In genomic region chr11:69691449-69691848, GRCh38 we compare ENCODE assay signal across 23 cellular contexts. TPM values are rescaled to one million over a fixed set of nuclear protein-coding genes. Genes with fewer than 3 reads are reported as not detected.
DNase-seq lines count a peak whose midpoint lies in the region; ATAC-seq and TF ChIP-seq lines count a peak whose summit lies in the region.
"Had no signal": no experiment of that assay in that cellular context is flagged by ENCODE, and none has a peak within 500 bp of the region (broad histone marks: within the 10 kb centered on the region; RNA-seq: fewer than 3 reads in every experiment).

No MANE protein-coding gene starts in this region.

- ATAC-seq in activated T-cell treated with anti-CD3 and anti-CD28 coated beads, Interleukin-2, amount 50 U/mL, for 72 hours (replicated peaks in 1 of 2) = peak; percentile 48 to 50
- ATAC-seq in GM21390 (IDR thresholded peaks at IDR 0.05; ENCODE audit: unreplicated experiment) = no peak
- no peak for ATAC-seq in GM21825 (IDR thresholded peaks at IDR 0.05; ENCODE audit: unreplicated experiment)
- ATAC-seq: stimulated activated effector memory CD8-positive, alpha-beta T cell treated with anti-CD3 and anti-CD28 coated beads, Interleukin-12 subunit alpha, Interleukin-12 subunit beta, amount 100 ng/mL, for 72 hours had no signal

- no peaks in the 10 kb centered on the region for H3K79me2 ChIP-seq in PC-9 (ENCODE audit: low read depth)

- H3K4me2 ChIP-seq in PC-9 = peak overlapping the region; percentile 11

- H2AFZ ChIP-seq in PC-9 = no peak overlapping the region

- no peaks in the 10 kb centered on the region for H3K9me2 ChIP-seq in PC-9 (ENCODE audit: insufficient read depth)

- CTCF ChIA-PET in PC-9 (lab: Charles Lee) = no interaction called here

- H3K27me3 Mint-ChIP-seq in activated T-cell treated with anti-CD3 and anti-CD28 coated beads, Interleukin-2, amount 50 U/mL, for 72 hours (ENCODE audit: low read depth) = peaks cover 48% of the 10 kb centered on the region

- peaks cover 16 to 22% of the 10 kb centered on the region in 2 donors for H3K36me3 Mint-ChIP-seq in activated T-cell treated with anti-CD3 and anti-CD28 coated beads, Interleukin-2, amount 50 U/mL, for 72 hours (ENCODE audit: insufficient read depth in 2 of 2)
- H3K36me3 Mint-ChIP-seq: stimulated activated effector memory CD8-positive, alpha-beta T cell treated with anti-CD3 and anti-CD28 coated beads, Interleukin-12 subunit alpha, Interleukin-12 subunit beta, amount 100 ng/mL, for 72 hours had no signal

- BruUV-seq in PC-9 (replicated peaks; lab: Mats Ljungman, UMichigan) = no TSS peak

- H3K4me3 ChIP-seq in PC-9 (0 out of 2 replicates have a peak overlapping the region, but pooled peaks have one; percentile 1), cardiac fibroblast (replicated peaks in 1 of 2; ENCODE audit: low read depth in 2 of 2, low read length in 2 of 2) (no peak overlapping the region)
- H3K4me3 ChIP-seq: thyroid gland had no signal

- intact Hi-C loops in PC-9 (cut with micrococcal nuclease; ENCODE audit: unreplicated experiment) = no loop called here
- intact Hi-C loops in posterior vena cava (cut with DNase I) = no loop called here

- peak; percentile 40 to 53 for DNase-seq in activated T-cell treated with anti-CD3 and anti-CD28 coated beads, Interleukin-2, amount 50 U/mL, for 72 hours
- DNase-seq in activated T-cell treated with anti-CD3 and anti-CD28 coated beads for 4 hours (no peak), PC-9 (peak in 1 of 2 experiments; percentile 58), cardiac fibroblast (ENCODE audit: low read depth in 2 of 2) (peak; percentile 18 to 58), posterior vena cava (ENCODE audit: low spot score) (peak; percentile 11), NCI-H187 (lab: John Stamatoyannopoulos, UW) (no peak)
- DNase-seq: amniotic stem cell; C1 segment of cervical spinal cord; endodermal cell; foreskin melanocyte; midbrain; NCI-H1694; NCI-H446; stimulated activated CD4-positive, alpha-beta T cell treated with anti-CD3 and anti-CD28 coated beads, Interleukin-12 subunit alpha, Interleukin-12 subunit beta, amount 100 ng/mL, for 4 hours; SW 1271; thyroid gland had no signal

- H3K4me3 Mint-ChIP-seq in activated T-cell treated with anti-CD3 and anti-CD28 coated beads, Interleukin-2, amount 50 U/mL, for 72 hours = peak overlapping the region in 1 of 2 donors; percentile 10
- H3K4me3 Mint-ChIP-seq: activated T-helper 1 cell treated with anti-CD3 and anti-CD28 coated beads, Interleukin-12 subunit alpha, Interleukin-12 subunit beta, Interleukin-2, Interleukin-4 antibody, amounts not matched to agents 30 ng/mL and 10 ng/mL and 1 ng/mL, durations not matched to agents 14 hours and 24 hours and 36 hours; endodermal cell; stimulated activated effector memory CD8-positive, alpha-beta T cell treated with anti-CD3 and anti-CD28 coated beads, Interleukin-12 subunit alpha, Interleukin-12 subunit beta, amount 100 ng/mL, for 72 hours had no signal

- H3K27ac Mint-ChIP-seq in activated T-cell treated with anti-CD3 and anti-CD28 coated beads, Interleukin-2, amount 50 U/mL, for 72 hours = peak overlapping the region; percentile 90
- H3K27ac Mint-ChIP-seq: activated T-helper 1 cell treated with anti-CD3 and anti-CD28 coated beads, Interleukin-12 subunit alpha, Interleukin-12 subunit beta, Interleukin-2, Interleukin-4 antibody, amounts not matched to agents 30 ng/mL and 10 ng/mL and 1 ng/mL, durations not matched to agents 14 hours and 24 hours and 36 hours; endodermal cell; stimulated activated effector memory CD8-positive, alpha-beta T cell treated with anti-CD3 and anti-CD28 coated beads, Interleukin-12 subunit alpha, Interleukin-12 subunit beta, amount 100 ng/mL, for 72 hours had no signal

- H4K20me1 ChIP-seq in PC-9 (ENCODE audit: insufficient read depth) = no peaks in the 10 kb centered on the region

- peaks cover 26% of the 10 kb centered on the region for H3F3A ChIP-seq in PC-9 (ENCODE audit: insufficient read depth, low read depth)

- peaks cover 32% of the 10 kb centered on the region for H3K4me1 Mint-ChIP-seq in activated T-cell treated with anti-CD3 and anti-CD28 coated beads, Interleukin-2, amount 50 U/mL, for 72 hours (ENCODE audit: low read depth)

- POLR2A ChIA-PET in PC-9 (lab: Charles Lee; ENCODE audit: unreplicated experiment) = interaction anchor here (0.7 kb wide), 1 partner anchor 190 kb away, joined by 3 read pairs; no protein-coding TSS in a partner anchor

- no peaks in the 10 kb centered on the region for H3K36me3 ChIP-seq in PC-9 (ENCODE audit: low read depth)
- H3K36me3 ChIP-seq: thyroid gland had no signal

- H3K27me3 ChIP-seq in PC-9 (ENCODE audit: insufficient read depth, low read depth) = no peaks in the 10 kb centered on the region
- H3K27me3 ChIP-seq: thyroid gland had no signal

- H3K27ac ChIP-seq in PC-9 = peak overlapping the region; percentile 98
- H3K27ac ChIP-seq: thyroid gland, VCaP had no signal

- peaks cover 5 to 6% of the 10 kb centered on the region in 2 donors for H3K9me3 Mint-ChIP-seq in activated T-cell treated with anti-CD3 and anti-CD28 coated beads, Interleukin-2, amount 50 U/mL, for 72 hours
- H3K9me3 Mint-ChIP-seq: stimulated activated effector memory CD8-positive, alpha-beta T cell treated with anti-CD3 and anti-CD28 coated beads, Interleukin-12 subunit alpha, Interleukin-12 subunit beta, amount 100 ng/mL, for 72 hours had no signal

- peaks cover 66% of the 10 kb centered on the region for H3K4me1 ChIP-seq in PC-9 (replicated peaks; ENCODE audit: insufficient read depth)
- H3K4me1 ChIP-seq: thyroid gland had no signal

- peaks cover 6% of the 10 kb centered on the region; the same call in 1 of the 2 replicates for H3K9me3 ChIP-seq in PC-9 (ENCODE audit: insufficient read depth, low read depth)
- H3K9me3 ChIP-seq: thyroid gland had no signal

- TF ChIP-seq CTCF in PC-9 (conservative IDR thresholded peaks at IDR 0.05) = no peak
- no peak for TF ChIP-seq CTCF in cardiac fibroblast (IDR thresholded peaks at IDR 0.05; ENCODE audit: low read depth, low read length)

RNA-seq across cellular contexts. Expression of gene FGF19, which starts 12.4 kb away (rescaled TPM):
- under 1 TPM; 0.10 to 0.35 TPM for total RNA-seq in activated T-cell treated with anti-CD3 and anti-CD28 coated beads, Interleukin-2, amount 50 U/mL, for 72 hours
- total RNA-seq in PC-9 (2021) (2.0 and 3.4 TPM in 2 replicates), posterior vena cava (not detected)
- total RNA-seq: activated T-helper 1 cell treated with anti-CD3 and anti-CD28 coated beads, Interleukin-12 subunit alpha, Interleukin-12 subunit beta, Interleukin-2, Interleukin-4 antibody, amounts not matched to agents 30 ng/mL and 10 ng/mL and 1 ng/mL, durations not matched to agents 14 hours and 24 hours and 36 hours; M059J; pulmonary artery endothelial cell; thyroid gland had no signal

RNA-seq across cellular contexts. Expression of gene LTO1, which starts 16.3 kb away (rescaled TPM):
- total RNA-seq in activated T-cell treated with anti-CD3 and anti-CD28 coated beads, Interleukin-2, amount 50 U/mL, for 72 hours = 10 to 100 TPM; 30.5 to 33.2 TPM
- total RNA-seq in PC-9 (2021) = 41.1 and 50.3 TPM in 2 replicates
- 10 to 100 TPM; 17.2 to 18.5 TPM for total RNA-seq in posterior vena cava

RNA-seq across cellular contexts. Expression of gene CCND1, which starts 50.5 kb away (rescaled TPM):
- total RNA-seq in activated T-cell treated with anti-CD3 and anti-CD28 coated beads, Interleukin-2, amount 50 U/mL, for 72 hours = 1 to 10 TPM; 1.5 to 1.8 TPM
- 346 and 586 TPM in 2 replicates for total RNA-seq in PC-9 (2021)
- total RNA-seq in posterior vena cava = 100 to 1,000 TPM in 1 of 2 donors, 10 to 100 TPM in 1; 65.8 to 100 TPM

Comparison
In these comparisons a context has a peak if more than half of its experiments do, and no peak if none do; other contexts are left out.
1. DNase-seq: peak in activated T-cell treated with anti-CD3 and anti-CD28 coated beads, Interleukin-2, amount 50 U/mL, for 72 hours (2 of 2), cardiac fibroblast (2 of 2) and posterior vena cava (single experiment); none in activated T-cell treated with anti-CD3 and anti-CD28 coated beads for 4 hours (single experiment) and NCI-H187 (0 of 2).
2. ATAC-seq: peak in activated T-cell treated with anti-CD3 and anti-CD28 coated beads, Interleukin-2, amount 50 U/mL, for 72 hours (2 of 2); none in GM21390 (single experiment) and GM21825 (single experiment).
3. RNA of gene CCND1, which starts 50.5 kb away (total RNA-seq): 346 to 586 TPM in PC-9 and 65.8 to 100 TPM in posterior vena cava; 1.5 to 1.8 TPM in activated T-cell treated with anti-CD3 and anti-CD28 coated beads, Interleukin-2, amount 50 U/mL, for 72 hours; every median in the first group is over 10 times any median in the second.